Comparison of ENCODE assay signal across 1 cellular context in the genomic region with DNA sequence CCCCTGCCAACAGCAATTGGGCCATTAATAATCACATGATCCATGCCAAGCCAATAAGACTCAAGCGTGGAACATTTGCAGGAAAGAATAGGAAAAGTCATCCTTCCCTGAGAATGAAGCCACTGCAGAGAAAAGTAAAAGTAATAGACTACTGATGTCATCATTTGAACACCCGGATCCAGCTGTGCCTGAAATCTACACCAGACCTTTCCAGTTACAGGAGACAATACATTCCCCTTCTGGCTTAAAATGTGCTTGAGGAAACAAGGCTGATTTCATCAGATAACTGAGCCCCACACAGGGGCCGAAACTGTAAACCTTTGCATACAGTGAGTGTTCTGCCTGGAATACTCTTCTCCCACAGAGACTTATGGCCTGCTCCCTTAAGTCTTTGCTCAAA.
TF ChIP-seq lines count a peak whose summit lies in the region.

No MANE protein-coding gene starts in this region.

TF ChIP-seq in HCT116, 20 proteins besides CTCF, POLR2A, EP300 and RAD21 (continued from another document):
- TF ChIP-seq ZFX (IDR thresholded peaks at IDR 0.05) (no peak), ELF1 (IDR thresholded peaks at IDR 0.05; ENCODE audit: borderline replicate concordance, low read depth) (no peak), SRF (IDR thresholded peaks at IDR 0.05; ENCODE audit: low read depth) (no peak), EZH2phosphoT487 (IDR thresholded peaks at IDR 0.05; ENCODE audit: borderline replicate concordance) (no peak), JUND (IDR thresholded peaks at IDR 0.05) (no peak), CEBPB (IDR thresholded peaks at IDR 0.05; ENCODE audit: low read depth) (no peak), EGR1 (IDR thresholded peaks at IDR 0.05; ENCODE audit: low read depth) (no peak)
TF ChIP-seq in HCT116: peak in this region for 0.
